ENCODE assay signal across 27 cellular contexts in genomic region chr6:127222418-127222817, GRCh38.
"Had no signal": no experiment of that assay in that cellular context is flagged by ENCODE, and none has a peak within 500 bp of the region (broad histone marks: within the 10 kb centered on the region; RNA-seq: fewer than 3 reads in every experiment).

No MANE protein-coding gene starts in this region.

- DNase-seq: activated CD4-positive, alpha-beta T cell treated with anti-CD3 and anti-CD28 coated beads, Interleukin-2, amount 10 ng/mL, durations not matched to agents 24 days and 14 days; activated CD4-positive, alpha-beta T cell treated with anti-CD3 and anti-CD28 coated beads, Interleukin-2, amount 50 U/mL, for 4 hours; activated CD8-positive, alpha-beta T cell treated with anti-CD3 and anti-CD28 coated beads for 36 hours; activated gamma-delta T cell; activated naive CD4-positive, alpha-beta T cell treated with Interleukin-2 at 50 U/mL for 16 hours; activated naive CD8-positive, alpha-beta T cell treated with anti-CD3 and anti-CD28 coated beads, Interleukin-2, amount 10 ng/mL, durations not matched to agents 7 days and 5 days; activated T-cell treated with anti-CD3 and anti-CD28 coated beads, Interleukin-2, amount 50 U/mL, for 1 hour; activated T-cell treated with anti-CD3 and anti-CD28 coated beads, Interleukin-2, amount 50 U/mL, for 72 hours; amygdala; Kasumi-1; KG1; NCI-H1105; NCI-H1417 treated with DMSO at 0.1 percent for 48 hours; NCI-H1930; NCI-H2081 treated with DMSO at 0.1 percent for 48 hours; NCI-H226; NCI-H524 treated with DMSO at 0.1 percent for 48 hours; NK-92 treated with Interleukin-12 subunit alpha and Interleukin-12 subunit beta, amount 100 ng/mL, for 24 hours; PC-9; Right ventricle myocardium superior; SJCRH30; T1000 had no signal

- H3K9me3 ChIP-seq: ascending aorta, SJCRH30 had no signal

- H3K9me3 Mint-ChIP-seq: activated CD4-positive, alpha-beta T cell treated with anti-CD3 and anti-CD28 coated beads, Interleukin-2, amount 10 ng/mL, durations not matched to agents 24 days and 14 days; activated CD8-positive, alpha-beta T cell treated with anti-CD3 and anti-CD28 coated beads for 36 hours; activated naive CD4-positive, alpha-beta T cell treated with anti-CD3 and anti-CD28 coated beads, Interleukin-2, amount 50 U/mL, for 24 hours; activated naive CD8-positive, alpha-beta T cell treated with anti-CD3 and anti-CD28 coated beads, Interleukin-2, amount 10 ng/mL, durations not matched to agents 7 days and 5 days; activated T-cell treated with anti-CD3 and anti-CD28 coated beads, Interleukin-2, amount 50 U/mL, for 72 hours; activated T-helper 2 cell treated with anti-CD3 and anti-CD28 coated beads, Interferon-gamma antibody, Interleukin-2, Interleukin-4, amounts not matched to agents 10 μg/mL and 5 μg/mL and 100 μg/mL, durations not matched to agents 14 hours and 24 hours and 36 hours had no signal

- H3K4me2 ChIP-seq: PC-9 had no signal

- FAIRE-seq: RCC 7860 had no signal

- H3K27ac Mint-ChIP-seq: activated CD4-positive, alpha-beta T cell treated with anti-CD3 and anti-CD28 coated beads, Interleukin-2, amount 10 ng/mL, durations not matched to agents 24 days and 14 days; activated CD8-positive, alpha-beta T cell treated with anti-CD3 and anti-CD28 coated beads for 36 hours; activated naive CD4-positive, alpha-beta T cell treated with anti-CD3 and anti-CD28 coated beads, Interleukin-2, amount 50 U/mL, for 24 hours; activated naive CD8-positive, alpha-beta T cell treated with anti-CD3 and anti-CD28 coated beads, Interleukin-2, amount 10 ng/mL, durations not matched to agents 7 days and 5 days; activated T-cell treated with anti-CD3 and anti-CD28 coated beads, Interleukin-2, amount 50 U/mL, for 72 hours; activated T-helper 2 cell treated with anti-CD3 and anti-CD28 coated beads, Interferon-gamma antibody, Interleukin-2, Interleukin-4, amounts not matched to agents 10 μg/mL and 5 μg/mL and 100 μg/mL, durations not matched to agents 14 hours and 24 hours and 36 hours had no signal

- ATAC-seq: activated CD8-positive, alpha-beta T cell treated with anti-CD3 and anti-CD28 coated beads for 36 hours; activated T-cell treated with anti-CD3 and anti-CD28 coated beads, Interleukin-2, amount 50 U/mL, for 72 hours had no signal

- H3K27ac ChIP-seq: ascending aorta, PC-9, SJCRH30, SK-N-MC had no signal

- H3K36me3 ChIP-seq: ascending aorta, SJCRH30 had no signal

- H3K4me1 ChIP-seq: ascending aorta, SJCRH30 had no signal

- H3K4me1 Mint-ChIP-seq: activated CD4-positive, alpha-beta T cell treated with anti-CD3 and anti-CD28 coated beads, Interleukin-2, amount 10 ng/mL, durations not matched to agents 24 days and 14 days; activated naive CD4-positive, alpha-beta T cell treated with anti-CD3 and anti-CD28 coated beads, Interleukin-2, amount 50 U/mL, for 24 hours; activated naive CD8-positive, alpha-beta T cell treated with anti-CD3 and anti-CD28 coated beads, Interleukin-2, amount 10 ng/mL, durations not matched to agents 7 days and 5 days had no signal

- H3K4me3 ChIP-seq: ascending aorta, PC-9, SJCRH30, SK-N-MC had no signal

- H3K4me3 Mint-ChIP-seq: activated CD4-positive, alpha-beta T cell treated with anti-CD3 and anti-CD28 coated beads, Interleukin-2, amount 10 ng/mL, durations not matched to agents 24 days and 14 days; activated CD8-positive, alpha-beta T cell treated with anti-CD3 and anti-CD28 coated beads for 36 hours; activated naive CD4-positive, alpha-beta T cell treated with anti-CD3 and anti-CD28 coated beads, Interleukin-2, amount 50 U/mL, for 24 hours; activated naive CD8-positive, alpha-beta T cell treated with anti-CD3 and anti-CD28 coated beads, Interleukin-2, amount 10 ng/mL, durations not matched to agents 7 days and 5 days; activated T-cell treated with anti-CD3 and anti-CD28 coated beads, Interleukin-2, amount 50 U/mL, for 72 hours had no signal

- H3K36me3 Mint-ChIP-seq: activated naive CD4-positive, alpha-beta T cell treated with anti-CD3 and anti-CD28 coated beads, Interleukin-2, amount 50 U/mL, for 24 hours; activated naive CD8-positive, alpha-beta T cell treated with anti-CD3 and anti-CD28 coated beads, Interleukin-2, amount 10 ng/mL, durations not matched to agents 7 days and 5 days had no signal

- H3K27me3 ChIP-seq: ascending aorta, SJCRH30 had no signal

- H2AFZ ChIP-seq: PC-9 had no signal
